20 cellular contexts compared by ENCODE assay signal in genomic region chr9:70983723-70984280, GRCh38.
"Had no signal": no experiment of that assay in that cellular context is flagged by ENCODE, and none has a peak within 500 bp of the region (broad histone marks: within the 10 kb centered on the region; RNA-seq: fewer than 3 reads in every experiment).

No MANE protein-coding gene starts in this region.

- H3K27ac Mint-ChIP-seq: activated CD4-positive, alpha-beta memory T cell treated with anti-CD3 and anti-CD28 coated beads, Interleukin-2, amount 10 ng/mL, durations not matched to agents 7 days and 5 days; activated CD4-positive, alpha-beta T cell treated with anti-CD3 and anti-CD28 coated beads, Interleukin-2, amount 10 ng/mL, durations not matched to agents 24 days and 14 days; activated naive CD8-positive, alpha-beta T cell treated with anti-CD3 and anti-CD28 coated beads, Interleukin-2, amount 50 U/mL, for 24 hours; brain; dendritic cell treated with granulocyte-macrophage colony-stimulating factor and Interleukin-4, amounts not matched to agents 40 ng/mL and 50 ng/mL, for 4 days; natural killer cell treated with Interleukin-12 subunit alpha and Interleukin-12 subunit beta and Interleukin-15 and Interleukin-18, amount 100 ng/mL, for 72 hours; stimulated activated naive CD8-positive, alpha-beta T cell treated with anti-CD3 and anti-CD28 coated beads, Interleukin-15, amount 100 ng/mL, for 72 hours had no signal

- DNase-seq: activated CD4-positive, alpha-beta memory T cell treated with anti-CD3 and anti-CD28 coated beads, Interleukin-2, amount 10 ng/mL, durations not matched to agents 7 days and 5 days; activated CD4-positive, alpha-beta T cell treated with anti-CD3 and anti-CD28 coated beads, Interleukin-2, amount 10 ng/mL, durations not matched to agents 24 days and 14 days; activated effector memory CD4-positive, alpha-beta T cell treated with anti-CD3 and anti-CD28 coated beads, Interleukin-2, amount 50 U/mL, for 16 hours; activated naive CD4-positive, alpha-beta T cell treated with anti-CD3 and anti-CD28 coated beads, Interleukin-2, amount 50 U/mL, for 16 hours; activated naive CD8-positive, alpha-beta T cell treated with anti-CD3 and anti-CD28 coated beads, Interleukin-2, amount 50 U/mL, for 24 hours; aorta; effector CD4-positive, alpha-beta T cell; head of caudate nucleus; islet precursor cell; left cardiac atrium; ovary; stimulated activated CD4-positive, alpha-beta T cell treated with anti-CD3 and anti-CD28 coated beads, Interleukin-4, amount 100 ng/mL, for 4 hours; stimulated activated naive CD8-positive, alpha-beta T cell treated with anti-CD3 and anti-CD28 coated beads, Interleukin-15, amount 100 ng/mL, for 72 hours; T-helper 2 cell; tibial artery had no signal

- H3K27me3 Mint-ChIP-seq: activated CD4-positive, alpha-beta memory T cell treated with anti-CD3 and anti-CD28 coated beads, Interleukin-2, amount 10 ng/mL, durations not matched to agents 7 days and 5 days; activated CD4-positive, alpha-beta T cell treated with anti-CD3 and anti-CD28 coated beads, Interleukin-2, amount 10 ng/mL, durations not matched to agents 24 days and 14 days; activated naive CD8-positive, alpha-beta T cell treated with anti-CD3 and anti-CD28 coated beads, Interleukin-2, amount 50 U/mL, for 24 hours; brain; dendritic cell treated with granulocyte-macrophage colony-stimulating factor and Interleukin-4, amounts not matched to agents 40 ng/mL and 50 ng/mL, for 4 days; natural killer cell treated with Interleukin-12 subunit alpha and Interleukin-12 subunit beta and Interleukin-15 and Interleukin-18, amount 100 ng/mL, for 72 hours; stimulated activated naive CD8-positive, alpha-beta T cell treated with anti-CD3 and anti-CD28 coated beads, Interleukin-15, amount 100 ng/mL, for 72 hours had no signal

- H3K4me1 ChIP-seq: gastroesophageal sphincter, prostate gland, tibial artery had no signal

- H3K36me3 Mint-ChIP-seq: brain had no signal

- H3K4me3 Mint-ChIP-seq: activated CD4-positive, alpha-beta memory T cell treated with anti-CD3 and anti-CD28 coated beads, Interleukin-2, amount 10 ng/mL, durations not matched to agents 7 days and 5 days; activated CD4-positive, alpha-beta T cell treated with anti-CD3 and anti-CD28 coated beads, Interleukin-2, amount 10 ng/mL, durations not matched to agents 24 days and 14 days; activated naive CD8-positive, alpha-beta T cell treated with anti-CD3 and anti-CD28 coated beads, Interleukin-2, amount 50 U/mL, for 24 hours; brain; dendritic cell treated with granulocyte-macrophage colony-stimulating factor and Interleukin-4, amounts not matched to agents 40 ng/mL and 50 ng/mL, for 4 days; natural killer cell treated with Interleukin-12 subunit alpha and Interleukin-12 subunit beta and Interleukin-15 and Interleukin-18, amount 100 ng/mL, for 72 hours; stimulated activated naive CD8-positive, alpha-beta T cell treated with anti-CD3 and anti-CD28 coated beads, Interleukin-15, amount 100 ng/mL, for 72 hours had no signal

- H3K4me3 ChIP-seq: gastroesophageal sphincter, ovary, prostate gland, tibial artery had no signal

- H3K4me1 Mint-ChIP-seq: activated CD4-positive, alpha-beta memory T cell treated with anti-CD3 and anti-CD28 coated beads, Interleukin-2, amount 10 ng/mL, durations not matched to agents 7 days and 5 days; activated CD4-positive, alpha-beta T cell treated with anti-CD3 and anti-CD28 coated beads, Interleukin-2, amount 10 ng/mL, durations not matched to agents 24 days and 14 days; activated naive CD8-positive, alpha-beta T cell treated with anti-CD3 and anti-CD28 coated beads, Interleukin-2, amount 50 U/mL, for 24 hours; stimulated activated naive CD8-positive, alpha-beta T cell treated with anti-CD3 and anti-CD28 coated beads, Interleukin-15, amount 100 ng/mL, for 72 hours had no signal

- H3K9me3 ChIP-seq: ovary, prostate gland, tibial artery had no signal

- H3K27me3 ChIP-seq: gastroesophageal sphincter, ovary, tibial artery had no signal

- ATAC-seq: activated naive CD8-positive, alpha-beta T cell treated with anti-CD3 and anti-CD28 coated beads, Interleukin-2, amount 50 U/mL, for 24 hours; gastroesophageal sphincter; left cardiac atrium; natural killer cell treated with Interleukin-12 subunit alpha and Interleukin-12 subunit beta and Interleukin-15 and Interleukin-18, amount 100 ng/mL, for 72 hours; stimulated activated naive CD8-positive, alpha-beta T cell treated with anti-CD3 and anti-CD28 coated beads, Interleukin-15, amount 100 ng/mL, for 72 hours had no signal

- H3K36me3 ChIP-seq: gastroesophageal sphincter, ovary, prostate gland, tibial artery had no signal

- H3K27ac ChIP-seq: gastroesophageal sphincter, ovary, prostate gland, tibial artery had no signal
